Comparison of ENCODE assay signal across 20 cellular contexts in the genomic region with DNA sequence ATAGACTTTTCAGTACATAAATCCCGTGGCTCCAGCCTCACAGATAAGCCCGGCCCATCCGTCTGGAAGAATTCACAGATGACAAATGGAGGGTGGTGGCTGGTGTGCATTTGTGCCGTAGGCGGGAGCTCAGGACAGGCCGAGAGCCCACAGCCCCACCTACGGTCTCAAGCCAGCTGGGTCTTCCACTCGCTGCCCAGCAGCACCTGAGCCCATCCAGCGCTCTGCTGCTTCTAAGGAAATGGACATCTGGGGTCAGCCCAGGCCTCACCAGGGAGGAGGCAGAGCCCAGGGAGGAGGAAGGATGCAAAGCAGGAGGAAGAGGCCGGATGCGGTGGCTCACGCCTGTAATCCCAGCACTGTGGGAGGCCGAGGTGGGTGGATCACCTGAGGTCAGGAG.
"Had no signal": no experiment of that assay in that cellular context is flagged by ENCODE, and none has a peak within 500 bp of the region (broad histone marks: within the 10 kb centered on the region; RNA-seq: fewer than 3 reads in every experiment).

No MANE protein-coding gene starts in this region.

- H3K4me1 ChIP-seq: left lung, lower lobe of right lung, pancreas, sigmoid colon had no signal

- H3K27ac Mint-ChIP-seq: memory B cell; mesothelial cell of epicardium; natural killer cell treated with Interleukin-12 subunit alpha and Interleukin-12 subunit beta and Interleukin-15 and Interleukin-18, amount 100 ng/mL, for 72 hours; progenitor cell of endocrine pancreas had no signal

- H3K4me1 Mint-ChIP-seq: memory B cell had no signal

- FAIRE-seq: endometrium, frontal cortex, pancreas, urothelium cell line had no signal

- DNase-seq: effector memory CD4-positive, alpha-beta T cell; islet precursor cell; lower lobe of right lung; occipital lobe; sigmoid colon; stimulated activated CD4-positive, alpha-beta T cell treated with anti-CD3 and anti-CD28 coated beads, Interleukin-2, amount 100 ng/mL, for 48 hours; stimulated activated naive CD4-positive, alpha-beta T cell treated with Interleukin-2 at 50 U/mL for 16 hours; trophoblast cell had no signal

- H3K36me3 Mint-ChIP-seq: memory B cell; mesothelial cell of epicardium; natural killer cell treated with Interleukin-12 subunit alpha and Interleukin-12 subunit beta and Interleukin-15 and Interleukin-18, amount 100 ng/mL, for 72 hours; neural progenitor cell had no signal

- H3K9me3 Mint-ChIP-seq: mesothelial cell of epicardium; natural killer cell treated with Interleukin-12 subunit alpha and Interleukin-12 subunit beta and Interleukin-15 and Interleukin-18, amount 100 ng/mL, for 72 hours; neural progenitor cell had no signal

- H3K27ac ChIP-seq: left lung, lower lobe of right lung, neural progenitor cell, pancreas, sigmoid colon, skin epidermis had no signal

- H3K9me3 ChIP-seq: left lung, lower lobe of right lung, pancreas, sigmoid colon had no signal

- H3K4me3 Mint-ChIP-seq: memory B cell; mesothelial cell of epicardium; natural killer cell treated with Interleukin-12 subunit alpha and Interleukin-12 subunit beta and Interleukin-15 and Interleukin-18, amount 100 ng/mL, for 72 hours had no signal

- H3K4me3 ChIP-seq: left lung, lower lobe of right lung, neural progenitor cell, pancreas, sigmoid colon, skin epidermis had no signal

- ATAC-seq: esophagus mucosa; left lung; lower lobe of right lung; natural killer cell treated with Interleukin-12 subunit alpha and Interleukin-12 subunit beta and Interleukin-15 and Interleukin-18, amount 100 ng/mL, for 72 hours; pancreas had no signal

- H3K27me3 ChIP-seq: neural progenitor cell, pancreas, sigmoid colon had no signal

- H3K36me3 ChIP-seq: left lung, lower lobe of right lung, neural progenitor cell, pancreas, sigmoid colon had no signal

- H3K9ac ChIP-seq: neural progenitor cell had no signal
